In the genomic region with DNA sequence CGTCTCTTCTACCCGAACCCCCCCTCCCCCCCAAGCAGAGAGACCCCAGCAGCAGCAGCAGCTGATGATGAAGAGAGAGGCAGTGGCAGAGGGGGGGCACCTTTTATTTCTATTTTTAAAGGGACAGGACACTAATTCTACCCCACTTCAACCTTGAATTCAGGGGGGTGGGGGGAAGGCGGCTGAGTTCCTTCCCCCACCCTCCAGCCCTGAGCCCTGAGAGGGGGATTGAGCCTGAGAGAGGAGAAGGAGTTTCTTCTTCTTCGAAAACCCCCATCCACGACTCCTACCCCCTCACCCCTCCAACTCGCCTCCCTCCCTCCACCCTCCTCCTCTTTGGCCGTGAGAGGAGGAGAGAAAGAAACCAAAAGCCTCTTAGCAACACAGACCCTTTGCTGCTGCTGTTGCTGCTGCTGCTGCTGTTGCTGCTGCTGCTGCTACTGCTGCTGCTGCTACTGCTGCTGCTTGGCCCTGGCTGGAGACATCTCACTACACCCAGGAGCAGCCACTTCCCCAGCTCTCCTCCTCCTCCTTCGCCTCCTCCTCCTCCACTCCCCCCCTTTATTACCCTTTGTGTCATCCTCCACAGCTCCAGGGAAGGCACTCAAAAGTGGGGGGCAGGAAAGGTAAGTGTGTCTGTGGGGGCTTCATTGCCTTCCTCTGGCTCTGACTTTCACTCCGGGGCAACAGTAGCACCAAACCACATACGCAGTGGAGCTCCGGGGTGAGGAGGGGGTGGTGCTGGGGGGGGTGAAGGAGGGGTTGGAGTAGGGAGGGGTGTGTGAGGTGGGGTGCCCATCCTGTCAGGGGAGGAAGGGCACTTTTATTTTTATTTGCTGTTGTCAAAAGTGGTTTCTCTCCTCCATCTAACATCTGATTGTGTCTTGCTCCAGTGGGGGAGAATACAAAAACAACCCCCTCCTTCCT, we compare ENCODE assay signal across 1 cellular context.
TF ChIP-seq lines count a peak whose summit lies in the region.

A gene (plus strand): TSS at position 33 of the 927 bp plus-strand sequence.

TF ChIP-seq in GM23338, 12 proteins besides CTCF, POLR2A, EP300 and RAD21 (continued from another document):
- TF ChIP-seq, protein P1, sequence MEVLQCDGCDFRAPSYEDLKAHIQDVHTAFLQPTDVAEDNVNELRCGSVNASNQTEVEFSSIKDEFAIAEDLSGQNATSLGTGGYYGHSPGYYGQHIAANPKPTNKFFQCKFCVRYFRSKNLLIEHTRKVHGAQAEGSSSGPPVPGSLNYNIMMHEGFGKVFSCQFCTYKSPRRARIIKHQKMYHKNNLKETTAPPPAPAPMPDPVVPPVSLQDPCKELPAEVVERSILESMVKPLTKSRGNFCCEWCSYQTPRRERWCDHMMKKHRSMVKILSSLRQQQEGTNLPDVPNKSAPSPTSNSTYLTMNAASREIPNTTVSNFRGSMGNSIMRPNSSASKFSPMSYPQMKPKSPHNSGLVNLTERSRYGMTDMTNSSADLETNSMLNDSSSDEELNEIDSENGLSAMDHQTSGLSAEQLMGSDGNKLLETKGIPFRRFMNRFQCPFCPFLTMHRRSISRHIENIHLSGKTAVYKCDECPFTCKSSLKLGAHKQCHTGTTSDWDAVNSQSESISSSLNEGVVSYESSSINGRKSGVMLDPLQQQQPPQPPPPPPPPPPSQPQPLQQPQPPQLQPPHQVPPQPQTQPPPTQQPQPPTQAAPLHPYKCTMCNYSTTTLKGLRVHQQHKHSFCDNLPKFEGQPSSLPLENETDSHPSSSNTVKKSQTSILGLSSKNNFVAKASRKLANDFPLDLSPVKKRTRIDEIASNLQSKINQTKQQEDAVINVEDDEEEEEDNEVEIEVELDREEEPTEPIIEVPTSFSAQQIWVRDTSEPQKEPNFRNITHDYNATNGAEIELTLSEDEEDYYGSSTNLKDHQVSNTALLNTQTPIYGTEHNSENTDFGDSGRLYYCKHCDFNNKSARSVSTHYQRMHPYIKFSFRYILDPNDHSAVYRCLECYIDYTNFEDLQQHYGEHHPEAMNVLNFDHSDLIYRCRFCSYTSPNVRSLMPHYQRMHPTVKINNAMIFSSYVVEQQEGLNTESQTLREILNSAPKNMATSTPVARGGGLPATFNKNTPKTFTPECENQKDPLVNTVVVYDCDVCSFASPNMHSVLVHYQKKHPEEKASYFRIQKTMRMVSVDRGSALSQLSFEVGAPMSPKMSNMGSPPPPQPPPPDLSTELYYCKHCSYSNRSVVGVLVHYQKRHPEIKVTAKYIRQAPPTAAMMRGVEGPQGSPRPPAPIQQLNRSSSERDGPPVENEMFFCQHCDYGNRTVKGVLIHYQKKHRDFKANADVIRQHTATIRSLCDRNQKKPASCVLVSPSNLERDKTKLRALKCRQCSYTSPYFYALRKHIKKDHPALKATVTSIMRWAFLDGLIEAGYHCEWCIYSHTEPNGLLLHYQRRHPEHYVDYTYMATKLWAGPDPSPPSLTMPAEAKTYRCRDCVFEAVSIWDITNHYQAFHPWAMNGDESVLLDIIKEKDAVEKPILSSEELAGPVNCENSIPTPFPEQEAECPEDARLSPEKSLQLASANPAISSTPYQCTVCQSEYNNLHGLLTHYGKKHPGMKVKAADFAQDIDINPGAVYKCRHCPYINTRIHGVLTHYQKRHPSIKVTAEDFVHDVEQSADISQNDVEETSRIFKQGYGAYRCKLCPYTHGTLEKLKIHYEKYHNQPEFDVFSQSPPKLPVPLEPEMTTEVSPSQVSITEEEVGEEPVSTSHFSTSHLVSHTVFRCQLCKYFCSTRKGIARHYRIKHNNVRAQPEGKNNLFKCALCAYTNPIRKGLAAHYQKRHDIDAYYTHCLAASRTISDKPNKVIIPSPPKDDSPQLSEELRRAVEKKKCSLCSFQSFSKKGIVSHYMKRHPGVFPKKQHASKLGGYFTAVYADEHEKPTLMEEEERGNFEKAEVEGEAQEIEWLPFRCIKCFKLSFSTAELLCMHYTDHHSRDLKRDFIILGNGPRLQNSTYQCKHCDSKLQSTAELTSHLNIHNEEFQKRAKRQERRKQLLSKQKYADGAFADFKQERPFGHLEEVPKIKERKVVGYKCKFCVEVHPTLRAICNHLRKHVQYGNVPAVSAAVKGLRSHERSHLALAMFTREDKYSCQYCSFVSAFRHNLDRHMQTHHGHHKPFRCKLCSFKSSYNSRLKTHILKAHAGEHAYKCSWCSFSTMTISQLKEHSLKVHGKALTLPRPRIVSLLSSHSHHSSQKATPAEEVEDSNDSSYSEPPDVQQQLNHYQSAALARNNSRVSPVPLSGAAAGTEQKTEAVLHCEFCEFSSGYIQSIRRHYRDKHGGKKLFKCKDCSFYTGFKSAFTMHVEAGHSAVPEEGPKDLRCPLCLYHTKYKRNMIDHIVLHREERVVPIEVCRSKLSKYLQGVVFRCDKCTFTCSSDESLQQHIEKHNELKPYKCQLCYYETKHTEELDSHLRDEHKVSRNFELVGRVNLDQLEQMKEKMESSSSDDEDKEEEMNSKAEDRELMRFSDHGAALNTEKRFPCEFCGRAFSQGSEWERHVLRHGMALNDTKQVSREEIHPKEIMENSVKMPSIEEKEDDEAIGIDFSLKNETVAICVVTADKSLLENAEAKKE (CRISPR knock-in tag; IDR thresholded peaks at IDR 0.05): no peak
- TF ChIP-seq STAT1 (IDR thresholded peaks at IDR 0.05; ENCODE audit: unreplicated experiment) (no peak), ZNF114 (CRISPR knock-in tag; IDR thresholded peaks at IDR 0.05) (no peak), EZH2 (IDR thresholded peaks at IDR 0.05; ENCODE audit: low read depth, unreplicated experiment) (no peak), POLR2AphosphoS5 (IDR thresholded peaks at IDR 0.05; ENCODE audit: low read depth) (no peak)
- TF ChIP-seq, protein P2, sequence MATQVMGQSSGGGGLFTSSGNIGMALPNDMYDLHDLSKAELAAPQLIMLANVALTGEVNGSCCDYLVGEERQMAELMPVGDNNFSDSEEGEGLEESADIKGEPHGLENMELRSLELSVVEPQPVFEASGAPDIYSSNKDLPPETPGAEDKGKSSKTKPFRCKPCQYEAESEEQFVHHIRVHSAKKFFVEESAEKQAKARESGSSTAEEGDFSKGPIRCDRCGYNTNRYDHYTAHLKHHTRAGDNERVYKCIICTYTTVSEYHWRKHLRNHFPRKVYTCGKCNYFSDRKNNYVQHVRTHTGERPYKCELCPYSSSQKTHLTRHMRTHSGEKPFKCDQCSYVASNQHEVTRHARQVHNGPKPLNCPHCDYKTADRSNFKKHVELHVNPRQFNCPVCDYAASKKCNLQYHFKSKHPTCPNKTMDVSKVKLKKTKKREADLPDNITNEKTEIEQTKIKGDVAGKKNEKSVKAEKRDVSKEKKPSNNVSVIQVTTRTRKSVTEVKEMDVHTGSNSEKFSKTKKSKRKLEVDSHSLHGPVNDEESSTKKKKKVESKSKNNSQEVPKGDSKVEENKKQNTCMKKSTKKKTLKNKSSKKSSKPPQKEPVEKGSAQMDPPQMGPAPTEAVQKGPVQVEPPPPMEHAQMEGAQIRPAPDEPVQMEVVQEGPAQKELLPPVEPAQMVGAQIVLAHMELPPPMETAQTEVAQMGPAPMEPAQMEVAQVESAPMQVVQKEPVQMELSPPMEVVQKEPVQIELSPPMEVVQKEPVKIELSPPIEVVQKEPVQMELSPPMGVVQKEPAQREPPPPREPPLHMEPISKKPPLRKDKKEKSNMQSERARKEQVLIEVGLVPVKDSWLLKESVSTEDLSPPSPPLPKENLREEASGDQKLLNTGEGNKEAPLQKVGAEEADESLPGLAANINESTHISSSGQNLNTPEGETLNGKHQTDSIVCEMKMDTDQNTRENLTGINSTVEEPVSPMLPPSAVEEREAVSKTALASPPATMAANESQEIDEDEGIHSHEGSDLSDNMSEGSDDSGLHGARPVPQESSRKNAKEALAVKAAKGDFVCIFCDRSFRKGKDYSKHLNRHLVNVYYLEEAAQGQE (IDR thresholded peaks at IDR 0.05; ENCODE audit: unreplicated experiment): no peak
